Comparison of ENCODE assay signal across 1 cellular context in genomic region chr14:59244581-59244980, GRCh38.
A peak's percentile ranks its signal among the peaks of the same experiment; 100 is the strongest.
TF ChIP-seq lines count a peak whose summit lies in the region.

No MANE protein-coding gene starts in this region.

TF ChIP-seq in GM12878, 131 proteins besides CTCF, POLR2A, EP300 and RAD21 (continued from another document):
- TF ChIP-seq PKNOX1 (IDR thresholded peaks at IDR 0.05) (peak; percentile 24; the same call in 1 of the 2 replicates), ZSCAN29 (IDR thresholded peaks at IDR 0.05) (no peak), SPI1 (IDR thresholded peaks at IDR 0.05; ENCODE audit: borderline replicate concordance, insufficient read depth, low read depth, low read length) (no peak), CBFB (IDR thresholded peaks at IDR 0.05; ENCODE audit: low read depth) (no peak), NBN (IDR thresholded peaks at IDR 0.05) (0 out of 2 replicates have a peak, but pooled peaks have one; percentile 25), ZBED1 (IDR thresholded peaks at IDR 0.05; ENCODE audit: borderline replicate concordance) (no peak)
